ENCODE assay signal across 8 cellular contexts in the genomic region with DNA sequence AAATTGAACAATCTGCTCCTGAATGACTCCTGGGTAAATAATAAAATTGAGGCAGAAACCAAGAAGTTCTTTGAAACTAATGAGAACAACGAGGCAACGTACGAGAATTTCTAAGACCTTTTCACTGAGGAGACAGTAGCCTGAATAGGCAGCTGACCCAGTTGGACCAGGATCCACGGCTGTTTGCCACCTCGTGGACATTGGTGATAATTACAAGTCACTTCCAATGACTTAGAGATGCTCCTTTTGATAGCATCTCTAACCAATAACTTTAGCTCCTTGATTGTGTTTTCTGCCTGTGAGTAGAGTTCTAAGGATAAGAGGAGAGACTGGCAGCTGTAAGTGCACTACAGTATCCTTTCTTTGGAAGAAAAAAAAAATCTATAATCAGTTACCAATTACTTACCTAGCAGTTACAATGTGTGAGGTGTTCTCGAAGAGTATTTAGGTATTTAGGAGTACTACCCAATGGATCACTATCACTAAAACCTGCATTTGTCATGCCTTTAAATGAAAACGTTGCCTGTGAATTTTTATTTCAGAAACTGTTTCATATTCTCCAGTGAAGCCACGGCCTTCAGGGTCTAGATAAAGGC. TPM values are rescaled to one million over a fixed set of nuclear protein-coding genes. Genes with fewer than 3 reads are reported as not detected.
DNase-seq lines count a peak whose midpoint lies in the region; ATAC-seq and TF ChIP-seq lines count a peak whose summit lies in the region.

No MANE protein-coding gene starts in this region.

- intact Hi-C loops in psoas muscle (cut with DNase I) = no loop called here

- peak; percentile 86 for ATAC-seq in GM18505 (IDR thresholded peaks at IDR 0.05; ENCODE audit: unreplicated experiment)
- peak; percentile 78 for ATAC-seq in HG03175 (IDR thresholded peaks at IDR 0.05; ENCODE audit: unreplicated experiment)
- peak; percentile 68; the same call in 1 of the 3 replicates for ATAC-seq in RWPE2 (ENCODE audit: low read depth)
- ATAC-seq in psoas muscle = no peak
- no peak for ATAC-seq in GM21447 (IDR thresholded peaks at IDR 0.05; ENCODE audit: unreplicated experiment)

- H3K4me3 ChIP-seq in BJ (ENCODE audit: low read depth, low read length) (no peak overlapping the region), RWPE2 (ENCODE audit: severe bottlenecking) (no peak overlapping the region), fibroblast of pulmonary artery (replicated peaks; ENCODE audit: low read depth, low read length) (no peak overlapping the region), psoas muscle (no peak overlapping the region)

- TF ChIP-seq POLR2A in GM18505 (IDR thresholded peaks at IDR 0.05; ENCODE audit: borderline replicate concordance, extremely low read depth, insufficient read depth, insufficient read length) = no peak

- TF ChIP-seq CTCF in BJ (IDR thresholded peaks at IDR 0.05; ENCODE audit: insufficient read depth, low read depth, low read length) (peak; percentile 30; the same call in 1 of the 2 replicates), RWPE2 (IDR thresholded peaks at IDR 0.05; ENCODE audit: poor library complexity, severe bottlenecking) (peak; percentile 70), fibroblast of pulmonary artery (IDR thresholded peaks at IDR 0.05; ENCODE audit: low read length, missing control alignments) (peak; percentile 57), psoas muscle (IDR thresholded peaks at IDR 0.05) (peak; percentile 24)

- DNase-seq in BJ (ENCODE audit: low read depth) = no peak
- DNase-seq in RWPE2 (ENCODE audit: low spot score) = no peak
- DNase-seq in fibroblast of pulmonary artery (ENCODE audit: low read depth) = peak; percentile 55
- peak in 1 of 2 donors; percentile 12 for DNase-seq in psoas muscle
- DNase-seq in activated naive CD4-positive, alpha-beta T cell treated with Interleukin-2 at 50 U/mL for 16 hours = no peak

- H3K4me1 ChIP-seq in RWPE2 (ENCODE audit: insufficient read depth, poor library complexity, severe bottlenecking) = no peaks in the 10 kb centered on the region
- H3K4me1 ChIP-seq in psoas muscle = no peaks in the 10 kb centered on the region

- H3K27ac ChIP-seq in RWPE2 (ENCODE audit: poor library complexity, severe bottlenecking) (no peak overlapping the region), psoas muscle (no peak overlapping the region)

- POLR2A ChIA-PET in BJ (lab: Charles Lee) = no interaction called here

- CTCF ChIA-PET in BJ (lab: Yijun Ruan, JAX) = no interaction called here

- H3K36me3 ChIP-seq in BJ (ENCODE audit: control insufficient read depth, insufficient read depth, low read length) = no peaks in the 10 kb centered on the region
- H3K36me3 ChIP-seq in RWPE2 (ENCODE audit: low read depth) = no peaks in the 10 kb centered on the region
- no peaks in the 10 kb centered on the region for H3K36me3 ChIP-seq in psoas muscle (ENCODE audit: insufficient read depth in 1 of 2, low read depth in 1 of 2)

- H3K9me3 ChIP-seq in RWPE2 (ENCODE audit: severe bottlenecking) (no peaks in the 10 kb centered on the region), psoas muscle (no peaks in the 10 kb centered on the region)

- H3K27me3 ChIP-seq in BJ (ENCODE audit: control insufficient read depth, insufficient read depth, low read length) (no peaks in the 10 kb centered on the region), RWPE2 (ENCODE audit: insufficient read depth, poor library complexity, severe bottlenecking) (no peaks in the 10 kb centered on the region), psoas muscle (ENCODE audit: insufficient read depth in 3 of 3, low read length in 2 of 3) (no peaks in the 10 kb centered on the region)

- WGBS in psoas muscle, 3 donors = 32 to 42% (median 39%) methylated on average over 8 of the region's 8 CpGs

RNA-seq across cellular contexts. Expression of a gene that starts 31.3 kb away (rescaled TPM):
- polyA plus RNA-seq in BJ (2011; rRNA removed) = not detected in 2 replicates
- not detected in 2 replicates for polyA minus RNA-seq in BJ (2011; rRNA and poly(A)+ RNA removed)
- total RNA-seq in psoas muscle = not detected
- not detected for polyA plus RNA-seq in psoas muscle

Comparison
In these comparisons a context has a peak if more than half of its experiments do, and no peak if none do; other contexts are left out.
1. ATAC-seq: peak in GM18505 (single experiment), HG03175 (single experiment) and RWPE2 (single experiment); none in psoas muscle (0 of 4) and GM21447 (single experiment).
2. Peak in every context shown above with its lines, with median percentiles within 50 percentile points of each other: CTCF ChIP-seq.